Comparison of ENCODE assay signal across 19 cellular contexts in the genomic region with DNA sequence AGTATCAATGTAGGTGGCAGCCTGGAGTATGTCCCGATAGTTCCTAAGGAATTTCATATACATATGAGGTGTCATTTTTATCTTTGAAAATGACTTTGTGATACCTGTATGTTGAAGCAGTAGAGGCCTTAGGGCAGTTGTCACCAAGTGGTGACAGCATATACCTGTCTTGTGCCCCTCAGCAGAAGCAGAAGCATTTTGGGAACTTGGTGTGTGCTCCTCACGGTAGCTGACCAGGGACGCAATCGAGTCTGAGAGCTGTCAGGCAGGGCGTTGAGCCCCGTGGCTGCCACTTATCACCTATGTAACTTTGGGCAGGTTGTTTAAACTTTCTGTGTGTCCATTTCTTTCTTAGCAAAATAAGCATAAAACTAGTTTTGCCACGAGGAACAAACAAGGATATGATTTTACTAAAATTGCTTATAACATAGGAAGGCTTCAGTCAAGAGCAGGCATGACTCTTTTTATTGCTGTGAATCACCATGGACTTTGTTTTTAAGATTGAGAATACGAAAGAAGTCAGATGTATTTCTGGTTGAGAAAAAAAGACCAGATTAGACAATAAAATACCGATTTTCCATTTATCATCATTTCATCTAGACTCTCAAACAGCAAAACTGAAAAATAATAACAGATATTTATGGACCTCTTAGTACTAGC.
A peak's percentile ranks its signal among the peaks of the same experiment; 100 is the strongest.
DNase-seq lines count a peak whose midpoint lies in the region; ATAC-seq and TF ChIP-seq lines count a peak whose summit lies in the region.
"Had no signal": no experiment of that assay in that cellular context is flagged by ENCODE, and none has a peak within 500 bp of the region (broad histone marks: within the 10 kb centered on the region; RNA-seq: fewer than 3 reads in every experiment).

No MANE protein-coding gene starts in this region.

- TF ChIP-seq CTCF in HCT116 (IDR thresholded peaks at IDR 0.05 in 2 of 3, conservative IDR thresholded peaks at IDR 0.05 in 1 of 3; ENCODE audit: borderline replicate concordance in 1 of 3, insufficient read depth in 1 of 3, low read depth in 2 of 3, low read length in 2 of 3) = no peak
- no peak for TF ChIP-seq CTCF in PC-3 (conservative IDR thresholded peaks at IDR 0.05; ENCODE audit: low read depth, low read length)
- no peak for TF ChIP-seq CTCF in mucosa of descending colon (IDR thresholded peaks at IDR 0.05)
- TF ChIP-seq CTCF in tibial nerve (IDR thresholded peaks at IDR 0.05) = no peak
- no peak for TF ChIP-seq CTCF in CD4-positive, alpha-beta T cell (IDR thresholded peaks at IDR 0.05)

- peak; percentile 7; the same call in 1 of the 2 replicates for TF ChIP-seq RAD21 in HCT116 (IDR thresholded peaks at IDR 0.05; ENCODE audit: low read depth)

- intact Hi-C loops in activated CD4-positive, alpha-beta T cell treated with anti-CD3 and anti-CD28 coated beads for 36 hours (cut with DNase I, micrococcal nuclease) = no loop called here
- intact Hi-C loops in HCT116 (cut with micrococcal nuclease) = no loop called here
- intact Hi-C loops in PC-3 (cut with micrococcal nuclease) = no loop called here
- intact Hi-C loops in mucosa of descending colon (cut with DNase I, micrococcal nuclease) = no loop called here
- intact Hi-C loops in CD4-positive, alpha-beta T cell (cut with DNase I, micrococcal nuclease) = no loop called here

- peak; percentile 26 for DNase-seq in activated CD4-positive, alpha-beta T cell treated with anti-CD3 and anti-CD28 coated beads for 36 hours
- no peak for DNase-seq in activated CD4-positive, alpha-beta T cell treated with anti-CD3 and anti-CD28 coated beads for 48 hours
- DNase-seq in HCT116 (ENCODE audit: low read depth, low spot score) = no peak
- DNase-seq in PC-3 = peak; percentile 17
- no peak for DNase-seq in mucosa of descending colon
- no peak for DNase-seq in anterior cingulate cortex (lab: John Stamatoyannopoulos, UW)
- no peak for DNase-seq in tibial nerve (ENCODE audit: low spot score in 2 of 2)
- no peak for DNase-seq in CD4-positive, alpha-beta T cell
- DNase-seq: Caco-2, DMS53, NCI-H1105, NCI-H1694 treated with DMSO at 0.1 percent for 48 hours, NCI-H446 treated with DMSO at 0.1 percent for 48 hours, OCI-M1, SJCRH30 had no signal

- H2AFZ ChIP-seq in HCT116 (ENCODE audit: low read depth, low read length, poor library complexity, severe bottlenecking) (no peak overlapping the region), PC-3 (ENCODE audit: low read length) (peak overlapping the region; percentile 40; the same call in 1 of the 2 replicates)

- RAD21 ChIA-PET in HCT116 (lab: Charles Lee; ENCODE audit: low non-redundant PET in 1 of 2, low total read pairs in 2 of 2, uncharacterized antibody in 2 of 2, unreplicated experiment in 2 of 2) = no interaction called here

- H3K79me2 ChIP-seq in HCT116 (ENCODE audit: insufficient read depth, low read length) (no peaks in the 10 kb centered on the region), PC-3 (ENCODE audit: low read length) (no peaks in the 10 kb centered on the region)

- POLR2A ChIA-PET in activated CD4-positive, alpha-beta T cell treated with anti-CD3 and anti-CD28 coated beads for 36 hours (lab: Charles Lee) = no interaction called here
- POLR2A ChIA-PET in HCT116 (lab: Charles Lee) = no interaction called here
- POLR2A ChIA-PET in PC-3 (lab: Charles Lee; ENCODE audit: unreplicated experiment) = no interaction called here
- POLR2A ChIA-PET in CD4-positive, alpha-beta T cell (lab: Charles Lee) = no interaction called here

- no peaks in the 10 kb centered on the region for H3K27me3 ChIP-seq in HCT116 (ENCODE audit: insufficient read depth, low read length)
- H3K27me3 ChIP-seq in PC-3 (ENCODE audit: low read length) = no peaks in the 10 kb centered on the region
- H3K27me3 ChIP-seq in tibial nerve = no peaks in the 10 kb centered on the region
- no peaks in the 10 kb centered on the region for H3K27me3 ChIP-seq in CD4-positive, alpha-beta T cell (ENCODE audit: control insufficient read depth, insufficient read depth, low read length)
- H3K27me3 ChIP-seq: SJCRH30 had no signal

- H3K27ac ChIP-seq in HCT116 (ENCODE audit: low read depth, low read length) = no peak overlapping the region
- no peak overlapping the region for H3K27ac ChIP-seq in PC-3 (ENCODE audit: low read length)
- H3K27ac ChIP-seq in tibial nerve = no peak overlapping the region
- no peak overlapping the region for H3K27ac ChIP-seq in CD4-positive, alpha-beta T cell (ENCODE audit: low read depth, low read length)
- H3K27ac ChIP-seq: A549, C4-2B, RWPE1, SJCRH30 had no signal

- ATAC-seq in activated CD4-positive, alpha-beta T cell treated with anti-CD3 and anti-CD28 coated beads for 36 hours = peak; percentile 57
- ATAC-seq in HCT116 (no peak), PC-3 (peak; percentile 59), mucosa of descending colon (peak; percentile 72)
- ATAC-seq in CD4-positive, alpha-beta T cell (ENCODE audit: poor library complexity) = no peak
- ATAC-seq: A549 had no signal

- no peak for TF ChIP-seq EP300 in tibial nerve (IDR thresholded peaks at IDR 0.05)

- H3K4me1 Mint-ChIP-seq in activated CD4-positive, alpha-beta T cell treated with anti-CD3 and anti-CD28 coated beads for 36 hours = no peaks in the 10 kb centered on the region
- H3K4me1 Mint-ChIP-seq in CD4-positive, alpha-beta T cell (ENCODE audit: low read depth) = no peaks in the 10 kb centered on the region

- no peak overlapping the region for H3K4me2 ChIP-seq in HCT116 (ENCODE audit: low read length)
- H3K4me2 ChIP-seq in PC-3 (ENCODE audit: low read length) = no peak overlapping the region
- H3K4me2 ChIP-seq: A549 had no signal

- peaks cover 5% of the 10 kb centered on the region for H3K27me3 Mint-ChIP-seq in activated CD4-positive, alpha-beta T cell treated with anti-CD3 and anti-CD28 coated beads for 36 hours
- peaks cover 27% of the 10 kb centered on the region for H3K27me3 Mint-ChIP-seq in CD4-positive, alpha-beta T cell

- H3K27ac Mint-ChIP-seq in activated CD4-positive, alpha-beta T cell treated with anti-CD3 and anti-CD28 coated beads for 36 hours = no peak overlapping the region
- H3K27ac Mint-ChIP-seq in CD4-positive, alpha-beta T cell = no peak overlapping the region

- no peaks in the 10 kb centered on the region for H3K9me3 Mint-ChIP-seq in activated CD4-positive, alpha-beta T cell treated with anti-CD3 and anti-CD28 coated beads for 36 hours (ENCODE audit: low read depth)
- no peaks in the 10 kb centered on the region for H3K9me3 Mint-ChIP-seq in CD4-positive, alpha-beta T cell

- H3K4me3 Mint-ChIP-seq in activated CD4-positive, alpha-beta T cell treated with anti-CD3 and anti-CD28 coated beads for 36 hours = no peak overlapping the region
- no peak overlapping the region for H3K4me3 Mint-ChIP-seq in CD4-positive, alpha-beta T cell

- no peaks in the 10 kb centered on the region for H3K36me3 ChIP-seq in HCT116 (ENCODE audit: control insufficient read depth in 1 of 2, insufficient read depth in 2 of 2, low read length in 2 of 2)
- H3K36me3 ChIP-seq in PC-3 (ENCODE audit: low read depth, low read length) = no peaks in the 10 kb centered on the region; the same call in 1 of the 2 replicates
- H3K36me3 ChIP-seq in mucosa of descending colon (ENCODE audit: low read depth) = no peaks in the 10 kb centered on the region
- no peaks in the 10 kb centered on the region for H3K36me3 ChIP-seq in tibial nerve
- H3K36me3 ChIP-seq: HAP-1, SJCRH30 had no signal

- H3K9me2 ChIP-seq in HCT116 (ENCODE audit: insufficient read depth) = no peaks in the 10 kb centered on the region
- H3K9me2 ChIP-seq in PC-3 (replicated peaks; ENCODE audit: low read length) = no peaks in the 10 kb centered on the region

- H3F3A ChIP-seq in PC-3 (ENCODE audit: low read length, unreplicated experiment) = no peaks in the 10 kb centered on the region

- no peaks in the 10 kb centered on the region for H3K36me3 Mint-ChIP-seq in activated CD4-positive, alpha-beta T cell treated with anti-CD3 and anti-CD28 coated beads for 36 hours (ENCODE audit: low read depth)
- no peaks in the 10 kb centered on the region for H3K36me3 Mint-ChIP-seq in CD4-positive, alpha-beta T cell (ENCODE audit: low read depth)

- CTCF ChIA-PET in activated CD4-positive, alpha-beta T cell treated with anti-CD3 and anti-CD28 coated beads for 36 hours (lab: Charles Lee) = interaction anchor here (0.8 to 1.7 kb wide), 3 partner anchors 32 to 61 kb away, joined by 3 read pairs; no protein-coding TSS in a partner anchor
- CTCF ChIA-PET in HCT116 (lab: Charles Lee) (interaction anchor here (2.7 kb wide), 1 partner anchor 551 kb away, joined by 5 read pairs; no protein-coding TSS in a partner anchor), PC-3 (lab: Charles Lee) (no interaction called here)
- CTCF ChIA-PET in CD4-positive, alpha-beta T cell (lab: Charles Lee) = no interaction called here

- H3K9ac ChIP-seq in HCT116 (ENCODE audit: low read length) (no peak overlapping the region), PC-3 (ENCODE audit: low read length) (no peak overlapping the region)

- H3K9me3 ChIP-seq in HCT116 (ENCODE audit: control insufficient read depth in 1 of 2, insufficient read depth in 1 of 2, low read depth in 1 of 2, low read length in 2 of 2) (no peaks in the 10 kb centered on the region), PC-3 (ENCODE audit: low read length) (no peaks in the 10 kb centered on the region), mucosa of descending colon (no peaks in the 10 kb centered on the region), tibial nerve (no peaks in the 10 kb centered on the region)
- H3K9me3 ChIP-seq in CD4-positive, alpha-beta T cell (ENCODE audit: control insufficient read depth, low read length) = no peaks in the 10 kb centered on the region
- H3K9me3 ChIP-seq: A549, Caco-2, HAP-1, SJCRH30 had no signal

- whole genome bisulfite sequencing in tibial nerve, 2 donors = 88 to 94% methylated on average over 9 of the region's 9 CpGs

- H3K4me1 ChIP-seq in HCT116 (ENCODE audit: control insufficient read depth in 1 of 2, insufficient read depth in 2 of 2, low read length in 2 of 2) (no peaks in the 10 kb centered on the region), PC-3 (ENCODE audit: insufficient read depth, low read length) (no peaks in the 10 kb centered on the region), mucosa of descending colon (ENCODE audit: low read depth) (no peaks in the 10 kb centered on the region), tibial nerve (no peaks in the 10 kb centered on the region)
- H3K4me1 ChIP-seq: A549, Caco-2, HAP-1, SJCRH30 had no signal

- TF ChIP-seq POLR2A in HCT116 (IDR thresholded peaks at IDR 0.05; ENCODE audit: borderline replicate concordance, extremely low read depth, insufficient read depth, insufficient read length) (no peak), tibial nerve (IDR thresholded peaks at IDR 0.05) (no peak)

- BruUV-seq in HCT116 (replicated peaks; lab: Mats Ljungman, UMichigan) (no TSS peak), PC-3 (replicated peaks; lab: Mats Ljungman, UMichigan) (no TSS peak)

- no peaks in the 10 kb centered on the region for H4K20me1 ChIP-seq in HCT116 (ENCODE audit: insufficient read depth)
- no peaks in the 10 kb centered on the region for H4K20me1 ChIP-seq in PC-3 (ENCODE audit: low read length)

- H3K4me3 ChIP-seq in HCT116 (replicated peaks in 1 of 2; ENCODE audit: low read depth in 1 of 2, low read length in 2 of 2) (no peak overlapping the region), PC-3 (ENCODE audit: low read length) (no peak overlapping the region), mucosa of descending colon (no peak overlapping the region), tibial nerve (no peak overlapping the region)
- H3K4me3 ChIP-seq: A549, HAP-1, SJCRH30 had no signal

TF ChIP-seq in HCT116, 20 proteins besides CTCF, POLR2A, EP300 and RAD21 (continues in another document):
- TF ChIP-seq ZNF274 (IDR thresholded peaks at IDR 0.05; ENCODE audit: low read depth, low read length) = no peak

Comparison
In these comparisons a context has a peak if more than half of its experiments do, and no peak if none do; other contexts are left out.
1. DNase-seq: peak in activated CD4-positive, alpha-beta T cell treated with anti-CD3 and anti-CD28 coated beads for 36 hours (single experiment) and PC-3 (single experiment); none in activated CD4-positive, alpha-beta T cell treated with anti-CD3 and anti-CD28 coated beads for 48 hours (single experiment), HCT116 (single experiment), mucosa of descending colon (0 of 3), anterior cingulate cortex (0 of 58), tibial nerve (0 of 2) and CD4-positive, alpha-beta T cell (0 of 10).
2. ATAC-seq: peak in activated CD4-positive, alpha-beta T cell treated with anti-CD3 and anti-CD28 coated beads for 36 hours (single experiment), PC-3 (single experiment) and mucosa of descending colon (single experiment); none in HCT116 (single experiment) and CD4-positive, alpha-beta T cell (single experiment).
3. CTCF ChIA-PET loops: an anchor here in activated CD4-positive, alpha-beta T cell treated with anti-CD3 and anti-CD28 coated beads for 36 hours (0.8 to 1.7 kb wide) and HCT116 (2.7 kb wide); none called in PC-3 and CD4-positive, alpha-beta T cell.